ENCODE assay signal across 20 cellular contexts in the genomic region with DNA sequence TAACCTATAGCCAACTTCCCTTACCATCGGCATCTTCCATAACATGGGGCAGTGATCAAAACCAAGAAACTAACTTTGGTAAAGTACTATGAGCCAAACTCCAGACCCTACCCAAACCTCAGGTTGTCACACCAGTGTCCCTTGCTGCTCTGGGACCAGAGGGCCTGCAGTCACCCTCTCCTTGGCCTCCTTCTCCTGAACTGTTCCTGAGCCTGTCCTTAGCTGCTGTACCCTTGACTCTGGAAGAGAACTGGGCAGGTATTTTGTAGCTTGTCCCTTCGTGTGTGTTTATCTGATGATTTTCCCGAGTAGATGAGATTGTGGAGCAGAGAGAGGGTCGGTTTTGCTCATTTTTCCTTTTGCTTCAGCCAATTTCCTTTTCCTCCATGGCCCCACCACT.
"Had no signal": no experiment of that assay in that cellular context is flagged by ENCODE, and none has a peak within 500 bp of the region (broad histone marks: within the 10 kb centered on the region; RNA-seq: fewer than 3 reads in every experiment).

No MANE protein-coding gene starts in this region.

- DNase-seq: effector memory CD8-positive, alpha-beta T cell; esophagus squamous epithelium; foreskin fibroblast; glutamatergic neuron; immature natural killer cell; left lung; natural killer cell; nucleus accumbens; ovary; small intestine; stimulated activated CD4-positive, alpha-beta T cell treated with anti-CD3 and anti-CD28 coated beads, Interleukin-12 subunit alpha, Interleukin-12 subunit beta, amount 100 ng/mL, for 4 hours; stimulated activated naive CD4-positive, alpha-beta T cell treated with Interleukin-2 at 50 U/mL for 16 hours; thyroid gland had no signal

- H3K4me3 Mint-ChIP-seq: dendritic cell treated with granulocyte-macrophage colony-stimulating factor and Interleukin-4, amounts not matched to agents 40 ng/mL and 50 ng/mL, for 4 days; effector memory CD8-positive, alpha-beta T cell; immature natural killer cell; mesothelial cell of epicardium; natural killer cell; neural progenitor cell; type B pancreatic cell had no signal

- H3K36me3 Mint-ChIP-seq: immature natural killer cell, mesothelial cell of epicardium, natural killer cell, neural progenitor cell had no signal

- H3K27ac Mint-ChIP-seq: dendritic cell treated with granulocyte-macrophage colony-stimulating factor and Interleukin-4, amounts not matched to agents 40 ng/mL and 50 ng/mL, for 4 days; effector memory CD8-positive, alpha-beta T cell; mesothelial cell of epicardium; natural killer cell; neural progenitor cell; progenitor cell of endocrine pancreas; type B pancreatic cell had no signal

- ATAC-seq: effector memory CD8-positive, alpha-beta T cell; gastroesophageal sphincter; left lung; natural killer cell; right cardiac atrium had no signal

- H3K9me3 Mint-ChIP-seq: dendritic cell treated with granulocyte-macrophage colony-stimulating factor and Interleukin-4, amounts not matched to agents 40 ng/mL and 50 ng/mL, for 4 days; effector memory CD8-positive, alpha-beta T cell; immature natural killer cell; mesothelial cell of epicardium; natural killer cell; neural progenitor cell had no signal
